Comparison of ENCODE assay signal across 8 cellular contexts in genomic region chrX:46913710-46914109, GRCh38. TPM values are rescaled to one million over a fixed set of nuclear protein-coding genes. Genes with fewer than 3 reads are reported as not detected.
DNase-seq lines count a peak whose midpoint lies in the region; TF ChIP-seq lines count a peak whose summit lies in the region.

No MANE protein-coding gene starts in this region.

- DNase-seq in NCI-H82 (lab: John Stamatoyannopoulos, UW) (peak; percentile 35), NCI-H82 treated with DMSO at 0.1 percent for 48 hours (lab: John Stamatoyannopoulos, UW; ENCODE audit: unreplicated experiment) (no peak), SK-MEL-5 (ENCODE audit: low read depth, low spot score) (peak; percentile 0), fibroblast of mammary gland (ENCODE audit: low read depth) (peak; percentile 31), osteocyte (ENCODE audit: extremely low spot score, unreplicated experiment) (no peak), ecto neural progenitor cell (ENCODE audit: low spot score) (no peak)
- no peak for DNase-seq in stimulated activated naive CD4-positive, alpha-beta T cell treated with Interleukin-2 at 50 U/mL for 16 hours (lab: John Stamatoyannopoulos, UW)
- DNase-seq in activated effector memory CD4-positive, alpha-beta T cell treated with Interleukin-2 at 50 U/mL for 16 hours: no peak

- peak overlapping the region; percentile 50 for H3K4me3 ChIP-seq in fibroblast of mammary gland (ENCODE audit: control insufficient read depth, low read depth, low read length)

- H3K27me3 Mint-ChIP-seq in osteocyte (ENCODE audit: unreplicated experiment): peaks cover 4% of the 10 kb centered on the region

- TF ChIP-seq CTCF in fibroblast of mammary gland (conservative IDR thresholded peaks at IDR 0.05; ENCODE audit: control insufficient read depth, insufficient read depth, low read depth, low read length) (no peak), osteocyte (IDR thresholded peaks at IDR 0.05) (no peak)

- H3K27ac Mint-ChIP-seq in osteocyte (ENCODE audit: unreplicated experiment): peak overlapping the region; percentile 55

- no peaks in the 10 kb centered on the region for H3K36me3 Mint-ChIP-seq in osteocyte (ENCODE audit: unreplicated experiment)

- in situ Hi-C loops in SK-MEL-5 (cut with HindIII; ENCODE audit: low pct_unique_long_range_greater_than_20kb, low sequenced_read_pairs): no loop called here

- H3K4me1 Mint-ChIP-seq in osteocyte (ENCODE audit: unreplicated experiment): peaks cover 9% of the 10 kb centered on the region

- peaks cover 25% of the 10 kb centered on the region for H3K9me3 Mint-ChIP-seq in osteocyte (ENCODE audit: unreplicated experiment)

- peak overlapping the region; percentile 84 for H3K4me3 Mint-ChIP-seq in osteocyte (ENCODE audit: unreplicated experiment)

RNA-seq across cellular contexts. Expression of gene JADE3, which starts 1.5 kb away (rescaled TPM):
- total RNA-seq in SK-MEL-5 (2014; rRNA removed; shearing (Covaris generic)): 9.0 and 9.4 TPM in 2 replicates
- polyA plus RNA-seq in SK-MEL-5 (2015; cell fraction: cytosol; rRNA removed): 7.9 and 9.6 TPM in 2 replicates
- polyA plus RNA-seq in SK-MEL-5 (2015; cell fraction: nucleus; rRNA removed): 6.7 and 6.8 TPM in 2 replicates
- total RNA-seq in osteocyte: 11.2 and 14.0 TPM in 2 replicates

Comparison
In these comparisons a context has a peak if more than half of its experiments do, and no peak if none do; other contexts are left out.
1. DNase-seq: peak in NCI-H82 (single experiment), SK-MEL-5 (single experiment) and fibroblast of mammary gland (single experiment); none in NCI-H82 treated with DMSO at 0.1 percent for 48 hours (single experiment), osteocyte (single experiment), ecto neural progenitor cell (single experiment), stimulated activated naive CD4-positive, alpha-beta T cell treated with Interleukin-2 at 50 U/mL for 16 hours (single experiment) and activated effector memory CD4-positive, alpha-beta T cell treated with Interleukin-2 at 50 U/mL for 16 hours (single experiment).